In genomic region chr10:3902054-3902808, GRCh38 we compare ENCODE assay signal across 8 cellular contexts.
DNase-seq lines count a peak whose midpoint lies in the region; ATAC-seq and TF ChIP-seq lines count a peak whose summit lies in the region.

No MANE protein-coding gene starts in this region.

- no peak overlapping the region for H3K56ac ChIP-seq in mesendoderm (ENCODE audit: low read length)

- no peak overlapping the region for H2BK120ac ChIP-seq in mesendoderm (ENCODE audit: low read depth, low read length)

- WGBS in esophagus, 2 donors: 58 to 61% methylated on average over 8 of the region's 8 CpGs
- no CpG with 5 or more reads among the region's 8 CpGs for WGBS in mesendoderm (ENCODE audit: extremely low coverage, insufficient coverage, low lambda C conversion rate)

- H3K4me2 ChIP-seq in Karpas-422 (ENCODE audit: low read depth, low read length, poor library complexity, severe bottlenecking) (no peak overlapping the region), mesendoderm (ENCODE audit: low read length) (no peak overlapping the region)

- H3K4me1 ChIP-seq in Peyer's patch: peaks cover 0 to 16% (median 0%) of the 10 kb centered on the region in 4 donors
- peaks cover 0 to 4% of the 10 kb centered on the region in 2 donors for H3K4me1 ChIP-seq in esophagus (ENCODE audit: control insufficient read depth in 2 of 2, insufficient read depth in 2 of 2, low read length in 1 of 2)
- H3K4me1 ChIP-seq in Karpas-422 (ENCODE audit: low read length): no peaks in the 10 kb centered on the region
- H3K4me1 ChIP-seq in mesendoderm (ENCODE audit: control insufficient read depth, low read depth, low read length): no peaks in the 10 kb centered on the region

- peak in 2 of 3 donors; percentile 53 to 82 for DNase-seq in Peyer's patch
- no peak for DNase-seq in Karpas-422
- no peak for DNase-seq in mesendoderm
- DNase-seq in NCI-H748 (lab: John Stamatoyannopoulos, UW; ENCODE audit: unreplicated experiment): no peak

- TF ChIP-seq CTCF in Peyer's patch (IDR thresholded peaks at IDR 0.05): peak in 1 of 6 experiments; percentile 29

- no peaks in the 10 kb centered on the region for H3K9me3 ChIP-seq in Peyer's patch
- no peaks in the 10 kb centered on the region for H3K9me3 ChIP-seq in esophagus (ENCODE audit: control insufficient read depth in 2 of 2, insufficient read depth in 1 of 2, low read depth in 1 of 2, low read length in 1 of 2)
- no peaks in the 10 kb centered on the region for H3K9me3 ChIP-seq in Karpas-422 (ENCODE audit: low read length)

- H3K27ac ChIP-seq in Peyer's patch (peak overlapping the region; percentile 33 to 48 (median 33)), esophagus (ENCODE audit: low read depth in 2 of 2, low read length in 1 of 2) (peak overlapping the region; percentile 21 to 31), skin epidermis (peak overlapping the region in 16 of 21 experiments; percentile 15 to 83 (median 58)), Karpas-422 (ENCODE audit: low read length) (no peak overlapping the region), mesendoderm (ENCODE audit: low read depth, low read length) (no peak overlapping the region)

- H3K18ac ChIP-seq in mesendoderm (ENCODE audit: low read length): no peak overlapping the region

- no peak for TF ChIP-seq POLR2A in Peyer's patch (IDR thresholded peaks at IDR 0.05)

- H3K4me3 ChIP-seq in Peyer's patch (no peak overlapping the region), esophagus (ENCODE audit: low read depth in 1 of 2, low read length in 2 of 2) (no peak overlapping the region), skin epidermis (no peak overlapping the region), Karpas-422 (ENCODE audit: low read length) (no peak overlapping the region), mesendoderm (ENCODE audit: low read length) (no peak overlapping the region)

- H3K36me3 ChIP-seq in Peyer's patch (no peaks in the 10 kb centered on the region), esophagus (ENCODE audit: control insufficient read depth in 2 of 2, insufficient read depth in 2 of 2, low read length in 1 of 2) (peaks cover 0 to 2% of the 10 kb centered on the region in 2 donors), Karpas-422 (ENCODE audit: insufficient read depth, low read length) (no peaks in the 10 kb centered on the region), mesendoderm (ENCODE audit: control insufficient read depth, insufficient read depth, low read length) (no peaks in the 10 kb centered on the region)

- H4K20me1 ChIP-seq in Karpas-422 (ENCODE audit: insufficient read depth, low read depth, low read length): no peaks in the 10 kb centered on the region

- no peak overlapping the region for H2AFZ ChIP-seq in Karpas-422 (ENCODE audit: low read length)

- H3K9me2 ChIP-seq in Karpas-422 (replicated peaks; ENCODE audit: insufficient read depth, low read length): no peaks in the 10 kb centered on the region

- H3K27me3 ChIP-seq in Peyer's patch (no peaks in the 10 kb centered on the region), esophagus (ENCODE audit: control insufficient read depth in 1 of 2, insufficient read depth in 2 of 2, low read length in 2 of 2) (no peaks in the 10 kb centered on the region), Karpas-422 (ENCODE audit: low read length) (no peaks in the 10 kb centered on the region), mesendoderm (ENCODE audit: insufficient read depth, low read length, poor library complexity) (no peaks in the 10 kb centered on the region)

- no peaks in the 10 kb centered on the region for H3K79me1 ChIP-seq in mesendoderm (ENCODE audit: low read length)

- H4K5ac ChIP-seq in mesendoderm (ENCODE audit: low read length): no peak overlapping the region

- ATAC-seq in GM18861 (IDR thresholded peaks at IDR 0.05; ENCODE audit: unreplicated experiment): peak; percentile 95
- ATAC-seq in HG02623 (IDR thresholded peaks at IDR 0.05; ENCODE audit: unreplicated experiment): peak; percentile 92

- H4K8ac ChIP-seq in mesendoderm (ENCODE audit: low read depth, low read length): no peak overlapping the region

- no peak overlapping the region for H2BK5ac ChIP-seq in mesendoderm (ENCODE audit: low read length)

- H2AK5ac ChIP-seq in mesendoderm (ENCODE audit: low read length): no peak overlapping the region

- H3K79me2 ChIP-seq in Karpas-422 (ENCODE audit: low read length) (no peaks in the 10 kb centered on the region), mesendoderm (ENCODE audit: control insufficient read depth, insufficient read depth, low read length) (no peaks in the 10 kb centered on the region)

- H3K9ac ChIP-seq in Karpas-422 (ENCODE audit: low read length) (no peak overlapping the region), mesendoderm (ENCODE audit: low read length) (no peak overlapping the region)

- H3K23ac ChIP-seq in mesendoderm (ENCODE audit: low read length): no peak overlapping the region

- H2BK15ac ChIP-seq in mesendoderm (replicated peaks; ENCODE audit: low read depth): no peak overlapping the region

- no peak overlapping the region for H3K4ac ChIP-seq in mesendoderm (ENCODE audit: low read depth, low read length)

Comparison
In these comparisons a context has a peak if more than half of its experiments do, and no peak if none do; other contexts are left out.
1. DNase-seq: peak in Peyer's patch (2 of 3); none in Karpas-422 (single experiment), mesendoderm (single experiment) and NCI-H748 (single experiment).
2. H3K27ac ChIP-seq: peak in Peyer's patch (4 of 4), esophagus (2 of 2) and skin epidermis (16 of 21); none in Karpas-422 (single experiment) and mesendoderm (single experiment).